ENCODE assay signal across 16 cellular contexts in the genomic region with DNA sequence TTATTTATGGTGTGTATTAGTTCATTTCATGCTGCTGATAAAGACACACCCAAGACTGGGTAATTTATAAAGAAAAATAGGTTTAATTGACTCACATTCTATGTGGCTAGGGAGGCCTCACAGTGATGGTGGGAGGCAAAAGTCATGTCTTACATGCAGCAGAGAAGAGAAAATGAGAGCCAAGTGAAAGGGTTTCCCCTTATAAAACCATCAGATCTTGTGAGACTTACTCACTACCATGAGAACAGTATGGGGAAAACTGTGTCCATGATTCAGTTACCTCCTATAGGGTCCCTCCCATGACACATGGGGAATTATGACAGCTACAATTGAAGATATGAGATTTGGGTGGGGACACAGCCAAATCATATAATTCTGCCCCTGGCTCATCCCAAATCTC.
DNase-seq lines count a peak whose midpoint lies in the region; ATAC-seq lines count a peak whose summit lies in the region.
"Had no signal": no experiment of that assay in that cellular context is flagged by ENCODE, and none has a peak within 500 bp of the region (broad histone marks: within the 10 kb centered on the region; RNA-seq: fewer than 3 reads in every experiment).

No MANE protein-coding gene starts in this region.

- H3K4me1 Mint-ChIP-seq in activated T-cell treated with anti-CD3 and anti-CD28 coated beads, Interleukin-2, amount 50 U/mL, for 4 hours (ENCODE audit: low read depth) = peaks cover 24% of the 10 kb centered on the region
- H3K4me1 Mint-ChIP-seq in activated T-helper 2 cell treated with anti-CD3 and anti-CD28 coated beads, Interferon-gamma antibody, Interleukin-2, Interleukin-4, amounts not matched to agents 10 μg/mL and 5 μg/mL and 100 μg/mL, durations not matched to agents 14 hours and 24 hours and 36 hours (ENCODE audit: low read depth) = peaks cover 58% of the 10 kb centered on the region
- H3K4me1 Mint-ChIP-seq in activated naive CD8-positive, alpha-beta T cell (ENCODE audit: low read depth) = peaks cover 33% of the 10 kb centered on the region
- H3K4me1 Mint-ChIP-seq in stimulated activated naive B cell treated with anti-CD40 and anti-IgM and Interleukin-4, amounts not matched to agents 10 μg/mL and 1 μg/mL and 100 μg/mL, for 72 hours = peaks cover 17 to 47% of the 10 kb centered on the region in 2 donors

- H3K27ac Mint-ChIP-seq in activated T-helper 2 cell treated with anti-CD3 and anti-CD28 coated beads, Interferon-gamma antibody, Interleukin-2, Interleukin-4, amounts not matched to agents 10 μg/mL and 5 μg/mL and 100 μg/mL, durations not matched to agents 14 hours and 24 hours and 36 hours = peak overlapping the region; percentile 97
- H3K27ac Mint-ChIP-seq in activated naive CD8-positive, alpha-beta T cell = peak overlapping the region; percentile 86
- peak overlapping the region; percentile 85 for H3K27ac Mint-ChIP-seq in stimulated activated naive B cell treated with anti-CD40 and anti-IgM and Interleukin-4, amounts not matched to agents 10 μg/mL and 1 μg/mL and 100 μg/mL, for 72 hours
- H3K27ac Mint-ChIP-seq: CD8-positive, alpha-beta memory T cell; IgD-negative memory B cell had no signal

- peaks cover 7% of the 10 kb centered on the region for H3K9me3 Mint-ChIP-seq in activated T-cell treated with anti-CD3 and anti-CD28 coated beads, Interleukin-2, amount 50 U/mL, for 4 hours
- H3K9me3 Mint-ChIP-seq in activated T-helper 2 cell treated with anti-CD3 and anti-CD28 coated beads, Interferon-gamma antibody, Interleukin-2, Interleukin-4, amounts not matched to agents 10 μg/mL and 5 μg/mL and 100 μg/mL, durations not matched to agents 14 hours and 24 hours and 36 hours = peaks cover 78% of the 10 kb centered on the region
- H3K9me3 Mint-ChIP-seq in activated naive CD8-positive, alpha-beta T cell (ENCODE audit: low read depth) = peaks cover 12% of the 10 kb centered on the region
- peaks cover 24 to 36% of the 10 kb centered on the region in 2 donors for H3K9me3 Mint-ChIP-seq in stimulated activated naive B cell treated with anti-CD40 and anti-IgM and Interleukin-4, amounts not matched to agents 10 μg/mL and 1 μg/mL and 100 μg/mL, for 72 hours

- no peak for DNase-seq in activated T-cell treated with anti-CD3 and anti-CD28 coated beads, Interleukin-2, amount 50 U/mL, for 4 hours
- no peak for DNase-seq in activated T-cell treated with anti-CD3 and anti-CD28 coated beads, Interleukin-2, amount 50 U/mL, for 1 hour
- DNase-seq in activated T-helper 2 cell treated with anti-CD3 and anti-CD28 coated beads, Interferon-gamma antibody, Interleukin-2, Interleukin-4, amounts not matched to agents 10 μg/mL and 5 μg/mL and 100 μg/mL, durations not matched to agents 14 hours and 24 hours and 36 hours (ENCODE audit: low spot score) = no peak
- DNase-seq in stimulated activated naive B cell treated with anti-CD40 and anti-IgM and Interleukin-4, amounts not matched to agents 10 μg/mL and 1 μg/mL and 100 μg/mL, for 72 hours = no peak
- DNase-seq in T-helper 1 cell = no peak
- DNase-seq in retina = no peak
- DNase-seq: CD8-positive, alpha-beta memory T cell; GF-D8; GM23248; NCI-H1417; NCI-H1930; NCI-H2171 treated with DMSO at 0.1 percent for 48 hours had no signal

- intact Hi-C loops in activated T-helper 2 cell treated with anti-CD3 and anti-CD28 coated beads, Interferon-gamma antibody, Interleukin-2, Interleukin-4, amounts not matched to agents 10 μg/mL and 5 μg/mL and 100 μg/mL, durations not matched to agents 14 hours and 24 hours and 36 hours (cut with micrococcal nuclease) = loop anchor here (1.0 to 10.0 kb wide), 5 partner anchors 61 to 473 kb away; no protein-coding TSS in a partner anchor

- H3K4me3 Mint-ChIP-seq in activated T-cell treated with anti-CD3 and anti-CD28 coated beads, Interleukin-2, amount 50 U/mL, for 4 hours = no peak overlapping the region
- peak overlapping the region; percentile 92 for H3K4me3 Mint-ChIP-seq in activated T-helper 2 cell treated with anti-CD3 and anti-CD28 coated beads, Interferon-gamma antibody, Interleukin-2, Interleukin-4, amounts not matched to agents 10 μg/mL and 5 μg/mL and 100 μg/mL, durations not matched to agents 14 hours and 24 hours and 36 hours (ENCODE audit: low read depth)
- H3K4me3 Mint-ChIP-seq in activated naive CD8-positive, alpha-beta T cell = no peak overlapping the region
- H3K4me3 Mint-ChIP-seq in stimulated activated naive B cell treated with anti-CD40 and anti-IgM and Interleukin-4, amounts not matched to agents 10 μg/mL and 1 μg/mL and 100 μg/mL, for 72 hours = no peak overlapping the region
- H3K4me3 Mint-ChIP-seq: CD8-positive, alpha-beta memory T cell; IgD-negative memory B cell had no signal

- H3K27me3 Mint-ChIP-seq in activated T-cell treated with anti-CD3 and anti-CD28 coated beads, Interleukin-2, amount 50 U/mL, for 4 hours (ENCODE audit: low read depth) = peaks cover 1% of the 10 kb centered on the region
- H3K27me3 Mint-ChIP-seq in activated T-helper 2 cell treated with anti-CD3 and anti-CD28 coated beads, Interferon-gamma antibody, Interleukin-2, Interleukin-4, amounts not matched to agents 10 μg/mL and 5 μg/mL and 100 μg/mL, durations not matched to agents 14 hours and 24 hours and 36 hours (ENCODE audit: low read depth) = no peaks in the 10 kb centered on the region
- no peaks in the 10 kb centered on the region for H3K27me3 Mint-ChIP-seq in activated naive CD8-positive, alpha-beta T cell
- H3K27me3 Mint-ChIP-seq in stimulated activated naive B cell treated with anti-CD40 and anti-IgM and Interleukin-4, amounts not matched to agents 10 μg/mL and 1 μg/mL and 100 μg/mL, for 72 hours = no peaks in the 10 kb centered on the region
- H3K27me3 Mint-ChIP-seq: IgD-negative memory B cell had no signal

- no peaks in the 10 kb centered on the region for H3K36me3 Mint-ChIP-seq in activated T-cell treated with anti-CD3 and anti-CD28 coated beads, Interleukin-2, amount 50 U/mL, for 4 hours (ENCODE audit: insufficient read depth)
- H3K36me3 Mint-ChIP-seq in activated T-helper 2 cell treated with anti-CD3 and anti-CD28 coated beads, Interferon-gamma antibody, Interleukin-2, Interleukin-4, amounts not matched to agents 10 μg/mL and 5 μg/mL and 100 μg/mL, durations not matched to agents 14 hours and 24 hours and 36 hours (ENCODE audit: low read depth) = peaks cover 96% of the 10 kb centered on the region
- peaks cover 14% of the 10 kb centered on the region for H3K36me3 Mint-ChIP-seq in activated naive CD8-positive, alpha-beta T cell
- H3K36me3 Mint-ChIP-seq in stimulated activated naive B cell treated with anti-CD40 and anti-IgM and Interleukin-4, amounts not matched to agents 10 μg/mL and 1 μg/mL and 100 μg/mL, for 72 hours = peaks cover 26 to 39% of the 10 kb centered on the region in 2 donors
- H3K36me3 Mint-ChIP-seq: CD8-positive, alpha-beta memory T cell; IgD-negative memory B cell had no signal

- ATAC-seq in activated T-cell treated with anti-CD3 and anti-CD28 coated beads, Interleukin-2, amount 50 U/mL, for 4 hours = peak; percentile 88 to 92
- ATAC-seq in stimulated activated naive B cell treated with anti-CD40 and anti-IgM and Interleukin-4, amounts not matched to agents 10 μg/mL and 1 μg/mL and 100 μg/mL, for 72 hours (replicated peaks) = peak; percentile 41 to 58
- ATAC-seq: HCT116, Panc1 had no signal
